12 cellular contexts compared by ENCODE assay signal in the genomic region with DNA sequence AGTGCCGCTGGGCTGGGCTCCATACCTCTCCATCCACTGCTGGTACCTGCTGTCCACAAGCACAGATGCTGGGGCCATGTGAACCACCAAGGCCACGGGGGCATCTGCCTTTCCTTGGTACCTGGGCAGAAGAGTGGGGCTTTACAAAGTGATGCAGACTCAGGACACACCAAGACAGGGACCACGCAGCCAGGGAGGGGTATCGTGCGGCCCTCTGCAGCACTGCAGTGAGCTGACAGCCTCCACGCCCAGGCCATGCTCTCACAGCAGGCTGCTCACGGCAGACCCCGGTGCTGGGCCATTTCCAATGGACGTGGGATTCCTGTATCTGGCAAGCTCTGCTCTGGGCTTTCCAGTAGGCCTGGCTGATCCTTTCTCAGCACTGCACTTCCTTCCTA. TPM values are rescaled to one million over a fixed set of nuclear protein-coding genes. Genes with fewer than 3 reads are reported as not detected.
A peak's percentile ranks its signal among the peaks of the same experiment; 100 is the strongest.
DNase-seq lines count a peak whose midpoint lies in the region; ATAC-seq and TF ChIP-seq lines count a peak whose summit lies in the region.
"Had no signal": no experiment of that assay in that cellular context is flagged by ENCODE, and none has a peak within 500 bp of the region (broad histone marks: within the 10 kb centered on the region; RNA-seq: fewer than 3 reads in every experiment).

No MANE protein-coding gene starts in this region.

- H3K36me3 ChIP-seq in right lobe of liver (peaks cover 4 to 89% (median 31%) of the 10 kb centered on the region in 4 donors), tibial nerve (peaks cover 0 to 99% (median 57%) of the 10 kb centered on the region in 3 donors), MM.1S (replicated peaks; ENCODE audit: insufficient read depth, low read length) (peaks cover 23% of the 10 kb centered on the region)

- H3K4me3 ChIP-seq in right lobe of liver (no peak overlapping the region), tibial nerve (no peak overlapping the region), MM.1S (ENCODE audit: low read length) (no peak overlapping the region)
- H3K4me3 ChIP-seq: transverse colon had no signal

- peak in 1 of 4 donors; percentile 4 for TF ChIP-seq CTCF in right lobe of liver (IDR thresholded peaks at IDR 0.05)
- TF ChIP-seq CTCF in tibial nerve (IDR thresholded peaks at IDR 0.05), result peak in 3 of 5 experiments; percentile 6 to 12 (median 10)
- TF ChIP-seq CTCF in MM.1S (IDR thresholded peaks at IDR 0.05; ENCODE audit: low read length), result no peak

- H3K4me1 Mint-ChIP-seq in activated T-helper 17 cell treated with anti-CD3 and anti-CD28 coated beads, Interleukin-2, amount 50 U/mL, for 72 hours, result no peaks in the 10 kb centered on the region
- no peaks in the 10 kb centered on the region for H3K4me1 Mint-ChIP-seq in activated CD4-positive, alpha-beta T cell treated with anti-CD3 and anti-CD28 coated beads, Interleukin-2, amount 10 ng/mL, durations not matched to agents 24 days and 14 days
- no peaks in the 10 kb centered on the region for H3K4me1 Mint-ChIP-seq in activated naive CD4-positive, alpha-beta T cell treated with anti-CD3 and anti-CD28 coated beads, Interleukin-2, amount 10 ng/mL, durations not matched to agents 7 days and 5 days
- H3K4me1 Mint-ChIP-seq: brain had no signal

- no peak overlapping the region for H3K27ac Mint-ChIP-seq in activated T-helper 17 cell treated with anti-CD3 and anti-CD28 coated beads, Interleukin-2, amount 50 U/mL, for 72 hours
- H3K27ac Mint-ChIP-seq in activated CD4-positive, alpha-beta T cell treated with anti-CD3 and anti-CD28 coated beads, Interleukin-2, amount 10 ng/mL, durations not matched to agents 24 days and 14 days, result no peak overlapping the region
- H3K27ac Mint-ChIP-seq in activated naive CD4-positive, alpha-beta T cell treated with anti-CD3 and anti-CD28 coated beads, Interleukin-2, amount 10 ng/mL, durations not matched to agents 7 days and 5 days, result no peak overlapping the region
- H3K27ac Mint-ChIP-seq: activated T-helper 1 cell treated with anti-CD3 and anti-CD28 coated beads, Interleukin-12 subunit alpha, Interleukin-12 subunit beta, Interleukin-2, Interleukin-4 antibody, amounts not matched to agents 30 ng/mL and 10 ng/mL and 1 ng/mL, durations not matched to agents 14 hours and 24 hours and 36 hours had no signal

- no peak for TF ChIP-seq EP300 in tibial nerve (IDR thresholded peaks at IDR 0.05)

- 20% methylated on average over 1 of the region's 9 CpGs for WGBS in right lobe of liver (ENCODE audit: insufficient coverage, low coverage, low lambda C conversion rate, missing lambda C conversion rate)
- WGBS in tibial nerve, 2 donors, result 70 to 72% methylated on average over 9 of the region's 9 CpGs

- H3K9me3 ChIP-seq in right lobe of liver (no peaks in the 10 kb centered on the region), tibial nerve (no peaks in the 10 kb centered on the region), MM.1S (replicated peaks; ENCODE audit: insufficient read depth, low read length) (no peaks in the 10 kb centered on the region)
- H3K9me3 ChIP-seq: transverse colon had no signal

- no peak overlapping the region for H2AFZ ChIP-seq in MM.1S (ENCODE audit: low read length)

- 0 out of 2 replicates have a peak, but pooled peaks cover 2% of the 10 kb centered on the region for H3F3A ChIP-seq in MM.1S (ENCODE audit: insufficient read depth, low read length)

- H3K36me3 Mint-ChIP-seq in activated T-helper 17 cell treated with anti-CD3 and anti-CD28 coated beads, Interleukin-2, amount 50 U/mL, for 72 hours (ENCODE audit: low read depth), result peaks cover 48% of the 10 kb centered on the region
- H3K36me3 Mint-ChIP-seq in activated CD4-positive, alpha-beta T cell treated with anti-CD3 and anti-CD28 coated beads, Interleukin-2, amount 10 ng/mL, durations not matched to agents 24 days and 14 days (ENCODE audit: low read depth), result peaks cover 48% of the 10 kb centered on the region
- H3K36me3 Mint-ChIP-seq in activated naive CD4-positive, alpha-beta T cell treated with anti-CD3 and anti-CD28 coated beads, Interleukin-2, amount 10 ng/mL, durations not matched to agents 7 days and 5 days, result peaks cover 29% of the 10 kb centered on the region

- intact Hi-C loops in right lobe of liver (cut with DNase I), result loop anchor here (5.0 to 10.0 kb wide), 2 partner anchors 76 to 79 kb away; no protein-coding TSS in a partner anchor
- intact Hi-C loops in activated CD4-positive, alpha-beta T cell treated with anti-CD3 and anti-CD28 coated beads, Interleukin-2, amount 10 ng/mL, durations not matched to agents 24 days and 14 days (cut with micrococcal nuclease), result loop anchor here (10.0 kb wide), 2 partner anchors 749 to 829 kb away; no protein-coding TSS in a partner anchor

- DNase-seq in activated effector memory CD4-positive, alpha-beta T cell treated with anti-CD3 and anti-CD28 coated beads, Interleukin-2, amount 50 U/mL, for 16 hours, result peak; percentile 62
- DNase-seq in activated effector memory CD4-positive, alpha-beta T cell treated with Interleukin-2 at 50 U/mL for 16 hours, result no peak
- DNase-seq in right lobe of liver (no peak), tibial nerve (ENCODE audit: low spot score in 2 of 2) (no peak), MM.1S (no peak)
- DNase-seq in activated CD4-positive, alpha-beta T cell treated with anti-CD3 and anti-CD28 coated beads, Interleukin-2, amount 10 ng/mL, durations not matched to agents 24 days and 14 days, result no peak
- DNase-seq in activated naive CD4-positive, alpha-beta T cell treated with anti-CD3 and anti-CD28 coated beads, Interleukin-2, amount 10 ng/mL, durations not matched to agents 7 days and 5 days, result no peak
- DNase-seq: NK-92 treated with Interleukin-12 subunit alpha and Interleukin-12 subunit beta, amount 100 ng/mL, for 24 hours had no signal

- H3K27me3 Mint-ChIP-seq in activated T-helper 17 cell treated with anti-CD3 and anti-CD28 coated beads, Interleukin-2, amount 50 U/mL, for 72 hours, result no peaks in the 10 kb centered on the region
- H3K27me3 Mint-ChIP-seq in activated CD4-positive, alpha-beta T cell treated with anti-CD3 and anti-CD28 coated beads, Interleukin-2, amount 10 ng/mL, durations not matched to agents 24 days and 14 days, result no peaks in the 10 kb centered on the region
- H3K27me3 Mint-ChIP-seq in activated naive CD4-positive, alpha-beta T cell treated with anti-CD3 and anti-CD28 coated beads, Interleukin-2, amount 10 ng/mL, durations not matched to agents 7 days and 5 days, result no peaks in the 10 kb centered on the region
- H3K27me3 Mint-ChIP-seq: brain had no signal

- no peaks in the 10 kb centered on the region for H3K9me2 ChIP-seq in MM.1S (replicated peaks; ENCODE audit: insufficient read depth, low read length)

- peaks cover 7% of the 10 kb centered on the region for H3K79me2 ChIP-seq in MM.1S (ENCODE audit: low read length)

- peak; percentile 19 for ATAC-seq in activated T-helper 17 cell treated with anti-CD3 and anti-CD28 coated beads, Interleukin-2, amount 50 U/mL, for 72 hours (replicated peaks)
- ATAC-seq in right lobe of liver, result peak; percentile 29 to 42 (median 35)

- no peak overlapping the region for H3K9ac ChIP-seq in MM.1S (ENCODE audit: low read length)

- no peak overlapping the region for H3K27ac ChIP-seq in right lobe of liver
- H3K27ac ChIP-seq in tibial nerve, result no peak overlapping the region
- H3K27ac ChIP-seq in MM.1S (ENCODE audit: low read length), result no peak overlapping the region
- H3K27ac ChIP-seq: transverse colon had no signal

- CTCF ChIA-PET in activated naive CD4-positive, alpha-beta T cell treated with anti-CD3 and anti-CD28 coated beads, Interleukin-2, amount 10 ng/mL, durations not matched to agents 7 days and 5 days (lab: Charles Lee), result interaction anchor here (1.0 to 4.1 kb wide), 6 partner anchors 8 to 749 kb away, joined by 3 to 22 read pairs (median 5); partner anchors contain the start of gene ELAC2

- no peaks in the 10 kb centered on the region for H3K4me1 ChIP-seq in right lobe of liver
- peaks cover 0 to 7% (median 0%) of the 10 kb centered on the region in 4 donors for H3K4me1 ChIP-seq in tibial nerve
- no peaks in the 10 kb centered on the region for H3K4me1 ChIP-seq in MM.1S (ENCODE audit: low read length)
- H3K4me1 ChIP-seq: transverse colon had no signal

- no peak overlapping the region for H3K4me3 Mint-ChIP-seq in activated T-helper 17 cell treated with anti-CD3 and anti-CD28 coated beads, Interleukin-2, amount 50 U/mL, for 72 hours
- H3K4me3 Mint-ChIP-seq in activated CD4-positive, alpha-beta T cell treated with anti-CD3 and anti-CD28 coated beads, Interleukin-2, amount 10 ng/mL, durations not matched to agents 24 days and 14 days, result no peak overlapping the region
- H3K4me3 Mint-ChIP-seq in activated naive CD4-positive, alpha-beta T cell treated with anti-CD3 and anti-CD28 coated beads, Interleukin-2, amount 10 ng/mL, durations not matched to agents 7 days and 5 days, result no peak overlapping the region
- H3K4me3 Mint-ChIP-seq: activated T-helper 1 cell treated with anti-CD3 and anti-CD28 coated beads, Interleukin-12 subunit alpha, Interleukin-12 subunit beta, Interleukin-2, Interleukin-4 antibody, amounts not matched to agents 30 ng/mL and 10 ng/mL and 1 ng/mL, durations not matched to agents 14 hours and 24 hours and 36 hours; brain had no signal

- H3K9me3 Mint-ChIP-seq in activated T-helper 17 cell treated with anti-CD3 and anti-CD28 coated beads, Interleukin-2, amount 50 U/mL, for 72 hours, result no peaks in the 10 kb centered on the region
- H3K9me3 Mint-ChIP-seq in activated CD4-positive, alpha-beta T cell treated with anti-CD3 and anti-CD28 coated beads, Interleukin-2, amount 10 ng/mL, durations not matched to agents 24 days and 14 days, result no peaks in the 10 kb centered on the region
- no peaks in the 10 kb centered on the region for H3K9me3 Mint-ChIP-seq in activated naive CD4-positive, alpha-beta T cell treated with anti-CD3 and anti-CD28 coated beads, Interleukin-2, amount 10 ng/mL, durations not matched to agents 7 days and 5 days
- H3K9me3 Mint-ChIP-seq: activated T-helper 1 cell treated with anti-CD3 and anti-CD28 coated beads, Interleukin-12 subunit alpha, Interleukin-12 subunit beta, Interleukin-2, Interleukin-4 antibody, amounts not matched to agents 30 ng/mL and 10 ng/mL and 1 ng/mL, durations not matched to agents 14 hours and 24 hours and 36 hours; brain had no signal

- TF ChIP-seq POLR2A in right lobe of liver (IDR thresholded peaks at IDR 0.05), result no peak
- TF ChIP-seq POLR2A in tibial nerve (IDR thresholded peaks at IDR 0.05), result no peak

- no peaks in the 10 kb centered on the region for H3K27me3 ChIP-seq in right lobe of liver
- H3K27me3 ChIP-seq in tibial nerve, result no peaks in the 10 kb centered on the region
- no peaks in the 10 kb centered on the region for H3K27me3 ChIP-seq in MM.1S (replicated peaks; ENCODE audit: insufficient read depth, low read length)
- H3K27me3 ChIP-seq: transverse colon had no signal

- no peaks in the 10 kb centered on the region for H4K20me1 ChIP-seq in MM.1S (ENCODE audit: insufficient read depth, low read length)

- no peak overlapping the region for H3K4me2 ChIP-seq in MM.1S (ENCODE audit: low read depth, low read length)

RNA-seq across cellular contexts. Expression of gene ELAC2, which starts 14.4 kb away (rescaled TPM):
- 10 to 100 TPM; 49.3 to 90.8 TPM for total RNA-seq in activated T-helper 17 cell treated with anti-CD3 and anti-CD28 coated beads, Interleukin-2, amount 50 U/mL, for 72 hours
- total RNA-seq in right lobe of liver (10 to 100 TPM; 28.7 to 72.8 (median 36.2) TPM), tibial nerve (10 to 100 TPM; 48.5 to 86.7 (median 67.4) TPM)
- 97.5 and 102 TPM in 2 replicates for total RNA-seq in activated CD4-positive, alpha-beta T cell treated with anti-CD3 and anti-CD28 coated beads, Interleukin-2, amount 10 ng/mL, durations not matched to agents 24 days and 14 days
